30 cellular contexts compared by ENCODE assay signal in the genomic region with DNA sequence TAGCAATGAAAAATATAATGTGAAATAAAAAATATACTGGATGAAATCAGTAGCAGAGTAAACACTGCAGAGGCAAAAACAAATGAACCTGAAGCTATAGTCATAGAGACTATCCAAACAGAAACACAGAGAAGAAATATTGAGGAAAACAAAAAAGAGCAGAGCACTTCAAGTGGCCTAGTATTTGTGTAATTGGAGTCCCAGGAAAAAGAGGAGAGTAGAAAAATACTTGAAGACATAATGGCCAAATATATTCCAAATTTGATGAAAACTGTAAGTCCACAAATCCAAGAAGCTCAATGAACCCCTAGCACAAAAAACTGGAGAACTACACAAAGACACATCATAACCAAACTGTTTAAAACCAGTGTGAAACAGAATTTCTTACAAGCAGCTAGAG.
"Had no signal": no experiment of that assay in that cellular context is flagged by ENCODE, and none has a peak within 500 bp of the region (broad histone marks: within the 10 kb centered on the region; RNA-seq: fewer than 3 reads in every experiment).

No MANE protein-coding gene starts in this region.

- H3K4me3 ChIP-seq: adrenal gland, MG63, SJCRH30, SK-N-MC had no signal

- H3K9me3 ChIP-seq: adrenal gland had no signal

- ATAC-seq: activated CD4-positive, alpha-beta T cell treated with anti-CD3 and anti-CD28 coated beads for 36 hours; activated CD4-positive, CD25-positive, alpha-beta regulatory T cell treated with anti-CD3 and anti-CD28 coated beads, Interleukin-2, amount 50 U/mL, for 24 hours; activated naive CD4-positive, alpha-beta T cell treated with anti-CD3 and anti-CD28 coated beads, Interleukin-2, amount 50 U/mL, for 72 hours; Panc1; WTC11 had no signal

- H3K27ac ChIP-seq: adrenal gland, brain microvascular endothelial cell, SJCRH30, SK-N-MC had no signal

- DNase-seq: activated CD4-positive, alpha-beta memory T cell treated with anti-CD3 and anti-CD28 coated beads for 36 hours; activated CD4-positive, alpha-beta T cell treated with anti-CD3 and anti-CD28 coated beads for 36 hours; activated CD4-positive, alpha-beta T cell treated with anti-CD3 and anti-CD28 coated beads, Interleukin-2, amount 50 U/mL, for 1 hour; activated CD8-positive, alpha-beta memory T cell treated with anti-CD3 and anti-CD28 coated beads, Interleukin-2, amount 50 U/mL, for 4 hours; activated effector memory CD4-positive, alpha-beta T cell treated with anti-CD3 and anti-CD28 coated beads, Interleukin-2, amount 50 U/mL, for 16 hours; activated naive CD4-positive, alpha-beta T cell treated with Interleukin-2 at 50 U/mL for 16 hours; activated T-cell treated with anti-CD3 and anti-CD28 coated beads, Interleukin-2, amount 50 U/mL, for 48 hours; adrenal gland; brain microvascular endothelial cell; central memory CD4-positive, alpha-beta T cell; Kasumi-1; KG1; MG63; NCI-H1048; NCI-H1105 treated with DMSO at 0.1 percent for 48 hours; NCI-H1436; NCI-H1694; NCI-H1930; NCI-H2171 treated with DMSO at 0.1 percent for 48 hours; NCI-H2227 treated with DMSO at 0.1 percent for 48 hours; NCI-H446; NCI-H524 treated with DMSO at 0.1 percent for 48 hours; SHP77; T1000 had no signal

- H3K36me3 ChIP-seq: adrenal gland, brain microvascular endothelial cell, MG63, SJCRH30 had no signal

- H3K27me3 ChIP-seq: adrenal gland, brain microvascular endothelial cell, MG63, SJCRH30 had no signal
